ENCODE assay signal across 8 cellular contexts in genomic region chr5:147452137-147452838, GRCh38. TPM values are rescaled to one million over a fixed set of nuclear protein-coding genes. Genes with fewer than 3 reads are reported as not detected.
DNase-seq lines count a peak whose midpoint lies in the region; ATAC-seq and TF ChIP-seq lines count a peak whose summit lies in the region.

No MANE protein-coding gene starts in this region.

- no peaks in the 10 kb centered on the region for H4K20me1 ChIP-seq in fibroblast of lung (ENCODE audit: control insufficient read depth, extremely low read depth, insufficient read depth, low read length)

- peaks cover under 1% of the 10 kb centered on the region for H3K36me3 Mint-ChIP-seq in progenitor cell of endocrine pancreas (ENCODE audit: insufficient read depth)

- H3K27me3 ChIP-seq in fibroblast of lung (ENCODE audit: control insufficient read depth, insufficient read depth, low read length), result no peaks in the 10 kb centered on the region

- H2AFZ ChIP-seq in fibroblast of lung (ENCODE audit: low read length), result no peak overlapping the region

- DNase-seq in DMS79 (lab: John Stamatoyannopoulos, UW), result peak; percentile 12
- peak; percentile 93 for DNase-seq in NCI-H345 treated with DMSO at 0.1 percent for 48 hours (lab: John Stamatoyannopoulos, UW; ENCODE audit: unreplicated experiment)
- peak in 1 of 2 donors; percentile 43 for DNase-seq in fibroblast of lung (ENCODE audit: low read depth in 2 of 2)
- no peak for DNase-seq in progenitor cell of endocrine pancreas (ENCODE audit: low spot score, unreplicated experiment)
- DNase-seq in NOMO-1 treated with DMSO at 0.1 percent for 48 hours (lab: John Stamatoyannopoulos, UW; ENCODE audit: unreplicated experiment), result no peak

- no peak for TF ChIP-seq CTCF in fibroblast of lung (conservative IDR thresholded peaks at IDR 0.05 in 1 of 2, IDR thresholded peaks at IDR 0.05 in 1 of 2; ENCODE audit: low read depth in 1 of 2, low read length in 2 of 2)
- TF ChIP-seq CTCF in progenitor cell of endocrine pancreas (IDR thresholded peaks at IDR 0.05; ENCODE audit: unreplicated experiment), result no peak

- no peaks in the 10 kb centered on the region for H3K9me3 Mint-ChIP-seq in progenitor cell of endocrine pancreas (ENCODE audit: low read depth)

- no peak overlapping the region for H3K27ac ChIP-seq in fibroblast of lung (ENCODE audit: insufficient read depth, low read length)

- no peak for ATAC-seq in HG02973 (IDR thresholded peaks at IDR 0.05; ENCODE audit: unreplicated experiment)
- ATAC-seq in GM18502 (IDR thresholded peaks at IDR 0.05; ENCODE audit: poor library complexity, unreplicated experiment), result no peak
- no peak for ATAC-seq in HG03097 (IDR thresholded peaks at IDR 0.05; ENCODE audit: low FRiP score, unreplicated experiment)

- peaks cover 33% of the 10 kb centered on the region for H3K79me2 ChIP-seq in fibroblast of lung (ENCODE audit: control insufficient read depth, insufficient read depth, low read length)

- H3K4me3 ChIP-seq in fibroblast of lung (replicated peaks in 1 of 4; ENCODE audit: control extremely low read depth in 1 of 4, insufficient read depth in 1 of 4, low read depth in 3 of 4, low read length in 4 of 4), result peak overlapping the region; percentile 64 to 85 (median 76)

- H3K4me1 ChIP-seq in fibroblast of lung (ENCODE audit: control insufficient read depth, extremely low read depth, insufficient read depth, low read length), result peaks cover 3% of the 10 kb centered on the region

- no peaks in the 10 kb centered on the region for H3K36me3 ChIP-seq in fibroblast of lung (ENCODE audit: control insufficient read depth, insufficient read depth, low read length)

- peak overlapping the region; percentile 85 for H3K4me2 ChIP-seq in fibroblast of lung (ENCODE audit: extremely low read depth, insufficient read depth, low read length)

- peaks cover 26% of the 10 kb centered on the region for H3K27me3 Mint-ChIP-seq in progenitor cell of endocrine pancreas

- H3K9ac ChIP-seq in fibroblast of lung (ENCODE audit: insufficient read depth, low read length), result no peak overlapping the region

- no peaks in the 10 kb centered on the region for H3K9me3 ChIP-seq in fibroblast of lung (ENCODE audit: control insufficient read depth, insufficient read depth, low read depth, low read length)

- peaks cover 19% of the 10 kb centered on the region for H3K4me1 Mint-ChIP-seq in progenitor cell of endocrine pancreas (ENCODE audit: low read depth)

- H3K4me3 Mint-ChIP-seq in progenitor cell of endocrine pancreas (ENCODE audit: low read depth), result peak overlapping the region; percentile 88

- H3K27ac Mint-ChIP-seq in progenitor cell of endocrine pancreas, result peak overlapping the region; percentile 65

RNA-seq across cellular contexts. Expression of gene DPYSL3, which starts 57.6 kb away (rescaled TPM):
- total RNA-seq in fibroblast of lung (135 and 206 TPM in 2 replicates), progenitor cell of endocrine pancreas (56.0 and 60.4 TPM in 2 replicates)
- polyA plus RNA-seq in fibroblast of lung, result 52.4 and 158 TPM in 2 replicates
- polyA plus RNA-seq in fibroblast of lung (2012), result 44.8 and 140 TPM in 2 replicates
- 202 and 569 TPM in 2 replicates for polyA minus RNA-seq in fibroblast of lung (ENCODE audit: low replicate concordance)

Comparison
In these comparisons a context has a peak if more than half of its experiments do, and no peak if none do; other contexts are left out.
1. DNase-seq: peak in DMS79 (single experiment) and NCI-H345 treated with DMSO at 0.1 percent for 48 hours (single experiment); none in progenitor cell of endocrine pancreas (single experiment) and NOMO-1 treated with DMSO at 0.1 percent for 48 hours (single experiment).